ENCODE assay signal across 34 cellular contexts in the genomic region with DNA sequence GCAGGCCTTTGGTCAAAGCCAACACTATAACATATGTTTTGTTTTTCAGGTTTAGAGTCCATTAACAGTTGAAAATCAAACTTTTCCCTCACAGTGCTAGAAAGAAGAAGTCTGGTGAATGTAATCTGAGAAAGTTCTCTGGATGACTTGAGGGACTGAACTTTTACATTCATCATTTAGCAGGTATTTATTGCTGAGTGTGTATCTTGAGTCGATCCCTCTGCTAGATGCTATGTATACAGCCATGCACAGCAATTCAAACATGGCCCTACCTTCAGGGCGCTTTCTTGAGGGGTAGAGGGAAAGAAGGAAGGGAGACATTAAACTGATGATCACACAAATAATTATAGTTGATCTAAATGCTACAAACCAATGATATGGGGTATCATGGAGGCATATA.
"Had no signal": no experiment of that assay in that cellular context is flagged by ENCODE, and none has a peak within 500 bp of the region (broad histone marks: within the 10 kb centered on the region; RNA-seq: fewer than 3 reads in every experiment).

No MANE protein-coding gene starts in this region.

- H3K9me3 ChIP-seq: adrenal gland had no signal

- H3K27me3 Mint-ChIP-seq: activated B cell treated with CpG ODN at 0.5 μM for 24 hours; activated CD8-positive, alpha-beta T cell treated with anti-CD3 and anti-CD28 coated beads for 36 hours; activated T-helper 17 cell treated with anti-CD3 and anti-CD28 coated beads, Interleukin-2, amount 50 U/mL, for 72 hours; brain; central memory CD8-positive, alpha-beta T cell; T-cell had no signal

- H3K4me3 Mint-ChIP-seq: activated B cell treated with CpG ODN at 0.5 μM for 24 hours; activated CD8-positive, alpha-beta T cell treated with anti-CD3 and anti-CD28 coated beads for 36 hours; activated T-cell treated with anti-CD3 and anti-CD28 coated beads, Interleukin-2, amount 50 U/mL, for 72 hours; activated T-helper 17 cell treated with anti-CD3 and anti-CD28 coated beads, Interleukin-2, amount 50 U/mL, for 72 hours; brain; central memory CD8-positive, alpha-beta T cell had no signal

- ATAC-seq: activated CD8-positive, alpha-beta T cell treated with anti-CD3 and anti-CD28 coated beads for 36 hours; activated T-helper 17 cell treated with anti-CD3 and anti-CD28 coated beads, Interleukin-2, amount 50 U/mL, for 72 hours; Right ventricle myocardium inferior; SK-N-SH treated with all-trans-retinoic acid at 6 μM for 48 hours had no signal

- H3K27me3 ChIP-seq: adrenal gland had no signal

- DNase-seq: activated B cell treated with CpG ODN at 0.5 μM for 24 hours; activated CD4-positive, alpha-beta T cell treated with anti-CD3 and anti-CD28 coated beads for 48 hours; activated CD4-positive, alpha-beta T cell treated with anti-CD3 and anti-CD28 coated beads, Interleukin-2, amount 50 U/mL, for 4 hours; activated CD4-positive, CD25-positive, alpha-beta regulatory T cell treated with anti-CD3 and anti-CD28 coated beads, Interleukin-2, amount 50 U/mL, for 72 hours; activated effector memory CD4-positive, alpha-beta T cell treated with anti-CD3 and anti-CD28 coated beads, Interleukin-2, amount 50 U/mL, for 16 hours; activated naive CD4-positive, alpha-beta T cell; activated naive CD4-positive, alpha-beta T cell treated with anti-CD3 and anti-CD28 coated beads, Interleukin-2, amount 50 U/mL, for 16 hours; activated T-cell treated with anti-CD3 and anti-CD28 coated beads, Interleukin-2, amount 50 U/mL, for 1 hour; activated T-cell treated with anti-CD3 and anti-CD28 coated beads, Interleukin-2, amount 50 U/mL, for 72 hours; adrenal gland; anterior cingulate cortex; NCI-H1092 treated with DMSO at 0.1 percent for 48 hours; NCI-H1417; NCI-H146; NCI-H187; NCI-H2029 treated with DMSO at 0.1 percent for 48 hours; NCI-H2107; NCI-H2171; NCI-H510A; NCI-H526; NCI-H748 treated with DMSO at 0.1 percent for 48 hours; NK-92 treated with Interleukin-12 subunit alpha and Interleukin-12 subunit beta, amount 100 ng/mL, for 24 hours; SIG-M5; T-helper 9 cell had no signal

- H3K36me3 Mint-ChIP-seq: T-cell had no signal

- H3K36me3 ChIP-seq: adrenal gland had no signal

- FAIRE-seq: RCC 7860 had no signal

- H3K27ac ChIP-seq: adrenal gland, RWPE1, VCaP had no signal

- H3K4me3 ChIP-seq: adrenal gland had no signal

- H3K27ac Mint-ChIP-seq: activated B cell treated with CpG ODN at 0.5 μM for 24 hours; activated CD8-positive, alpha-beta T cell treated with anti-CD3 and anti-CD28 coated beads for 36 hours had no signal

- H3K9me3 Mint-ChIP-seq: activated B cell treated with CpG ODN at 0.5 μM for 24 hours; activated T-cell treated with anti-CD3 and anti-CD28 coated beads, Interleukin-2, amount 50 U/mL, for 72 hours; activated T-helper 17 cell treated with anti-CD3 and anti-CD28 coated beads, Interleukin-2, amount 50 U/mL, for 72 hours; central memory CD8-positive, alpha-beta T cell; T-cell had no signal
